Comparison of ENCODE assay signal across 36 cellular contexts in the genomic region with DNA sequence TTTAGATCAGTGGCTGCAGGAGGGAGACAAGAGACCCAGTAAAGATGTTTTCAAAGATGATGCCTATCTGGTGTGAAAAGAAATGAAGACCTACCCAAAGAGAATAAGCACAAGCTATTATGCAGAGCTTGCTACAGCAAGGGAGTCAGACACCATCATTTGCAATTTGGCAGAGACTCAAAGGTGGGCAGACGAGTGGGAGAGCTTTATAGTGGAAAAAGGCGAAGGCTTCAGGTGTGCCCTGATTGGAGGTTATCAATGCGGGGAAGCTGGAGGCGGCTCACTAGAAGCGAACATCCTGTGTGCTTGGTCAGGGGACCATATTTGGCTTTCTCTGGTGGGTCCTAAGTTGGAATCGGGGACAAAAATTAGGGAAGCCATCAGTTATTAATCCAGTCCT.
"Had no signal": no experiment of that assay in that cellular context is flagged by ENCODE, and none has a peak within 500 bp of the region (broad histone marks: within the 10 kb centered on the region; RNA-seq: fewer than 3 reads in every experiment).

No MANE protein-coding gene starts in this region.

- H3K4me3 ChIP-seq: adrenal gland, ascending aorta, body of pancreas, breast epithelium had no signal

- H3K27ac Mint-ChIP-seq: activated naive CD4-positive, alpha-beta T cell treated with anti-CD3 and anti-CD28 coated beads for 36 hours; activated naive CD4-positive, alpha-beta T cell treated with anti-CD3 and anti-CD28 coated beads, Interleukin-2, amount 10 ng/mL, durations not matched to agents 7 days and 5 days; activated naive CD4-positive, alpha-beta T cell treated with anti-CD3 and anti-CD28 coated beads, Interleukin-2, amount 50 U/mL, for 24 hours; activated naive CD4-positive, alpha-beta T cell treated with anti-CD3 and anti-CD28 coated beads, Interleukin-2, amount 50 U/mL, for 72 hours; activated naive CD8-positive, alpha-beta T cell; activated naive CD8-positive, alpha-beta T cell treated with anti-CD3 and anti-CD28 coated beads for 36 hours; activated naive CD8-positive, alpha-beta T cell treated with anti-CD3 and anti-CD28 coated beads, Interleukin-2, amount 10 ng/mL, durations not matched to agents 7 days and 5 days; activated naive CD8-positive, alpha-beta T cell treated with anti-CD3 and anti-CD28 coated beads, Interleukin-2, amount 50 U/mL, for 24 hours; activated T-cell treated with anti-CD3 and anti-CD28 coated beads, Interleukin-2, amount 50 U/mL, for 24 hours; activated T-cell treated with anti-CD3 and anti-CD28 coated beads, Interleukin-2, amount 50 U/mL, for 72 hours; activated T-helper 1 cell treated with anti-CD3 and anti-CD28 coated beads, Interleukin-12 subunit alpha, Interleukin-12 subunit beta, Interleukin-2, Interleukin-4 antibody, amounts not matched to agents 30 ng/mL and 10 ng/mL and 1 ng/mL, durations not matched to agents 14 hours and 24 hours and 36 hours; activated T-helper 17 cell treated with anti-CD3 and anti-CD28 coated beads, Interleukin-2, amount 50 U/mL, for 72 hours; activated T-helper 2 cell treated with anti-CD3 and anti-CD28 coated beads, Interferon-gamma antibody, Interleukin-2, Interleukin-4, amounts not matched to agents 10 μg/mL and 5 μg/mL and 100 μg/mL, durations not matched to agents 14 hours and 24 hours and 36 hours; brain had no signal

- ATAC-seq: activated naive CD4-positive, alpha-beta T cell treated with anti-CD3 and anti-CD28 coated beads, Interleukin-2, amount 50 U/mL, for 72 hours; activated naive CD8-positive, alpha-beta T cell treated with anti-CD3 and anti-CD28 coated beads, Interleukin-2, amount 50 U/mL, for 24 hours; activated T-cell treated with anti-CD3 and anti-CD28 coated beads, Interleukin-2, amount 50 U/mL, for 4 hours; activated T-cell treated with anti-CD3 and anti-CD28 coated beads, Interleukin-2, amount 50 U/mL, for 72 hours; activated T-helper 17 cell treated with anti-CD3 and anti-CD28 coated beads, Interleukin-2, amount 50 U/mL, for 72 hours; body of pancreas had no signal

- DNase-seq: activated effector memory CD4-positive, alpha-beta T cell treated with anti-CD3 and anti-CD28 coated beads, Interleukin-2, amount 50 U/mL, for 16 hours; activated effector memory CD4-positive, alpha-beta T cell treated with Interleukin-2 at 50 U/mL for 16 hours; activated gamma-delta T cell; activated gamma-delta T cell treated with Interleukin-2 at 50 U/mL for 16 hours; activated naive CD4-positive, alpha-beta T cell; activated naive CD4-positive, alpha-beta T cell treated with anti-CD3 and anti-CD28 coated beads for 36 hours; activated naive CD4-positive, alpha-beta T cell treated with anti-CD3 and anti-CD28 coated beads, Interleukin-2, amount 10 ng/mL, durations not matched to agents 7 days and 5 days; activated naive CD4-positive, alpha-beta T cell treated with anti-CD3 and anti-CD28 coated beads, Interleukin-2, amount 50 U/mL, for 16 hours; activated naive CD4-positive, alpha-beta T cell treated with Interleukin-2 at 50 U/mL for 16 hours; activated naive CD8-positive, alpha-beta T cell treated with anti-CD3 and anti-CD28 coated beads for 36 hours; activated naive CD8-positive, alpha-beta T cell treated with anti-CD3 and anti-CD28 coated beads, Interleukin-2, amount 10 ng/mL, durations not matched to agents 7 days and 5 days; activated naive CD8-positive, alpha-beta T cell treated with anti-CD3 and anti-CD28 coated beads, Interleukin-2, amount 50 U/mL, for 24 hours; activated T-cell treated with anti-CD3 and anti-CD28 coated beads, Interleukin-2, amount 50 U/mL, for 1 hour; activated T-cell treated with anti-CD3 and anti-CD28 coated beads, Interleukin-2, amount 50 U/mL, for 24 hours; activated T-cell treated with anti-CD3 and anti-CD28 coated beads, Interleukin-2, amount 50 U/mL, for 4 hours; activated T-cell treated with anti-CD3 and anti-CD28 coated beads, Interleukin-2, amount 50 U/mL, for 48 hours; activated T-cell treated with anti-CD3 and anti-CD28 coated beads, Interleukin-2, amount 50 U/mL, for 72 hours; adrenal gland; amniotic stem cell; amygdala; anterior cingulate cortex; aorta; body of pancreas; brain microvascular endothelial cell; central memory CD4-positive, alpha-beta T cell; cerebellar nuclear complex had no signal

- H3K9me3 Mint-ChIP-seq: activated naive CD4-positive, alpha-beta T cell treated with anti-CD3 and anti-CD28 coated beads for 36 hours; activated naive CD4-positive, alpha-beta T cell treated with anti-CD3 and anti-CD28 coated beads, Interleukin-2, amount 10 ng/mL, durations not matched to agents 7 days and 5 days; activated naive CD4-positive, alpha-beta T cell treated with anti-CD3 and anti-CD28 coated beads, Interleukin-2, amount 50 U/mL, for 72 hours; activated naive CD8-positive, alpha-beta T cell treated with anti-CD3 and anti-CD28 coated beads for 36 hours; activated naive CD8-positive, alpha-beta T cell treated with anti-CD3 and anti-CD28 coated beads, Interleukin-2, amount 10 ng/mL, durations not matched to agents 7 days and 5 days; activated naive CD8-positive, alpha-beta T cell treated with anti-CD3 and anti-CD28 coated beads, Interleukin-2, amount 50 U/mL, for 24 hours; activated T-cell treated with anti-CD3 and anti-CD28 coated beads, Interleukin-2, amount 50 U/mL, for 24 hours; activated T-cell treated with anti-CD3 and anti-CD28 coated beads, Interleukin-2, amount 50 U/mL, for 4 hours; activated T-cell treated with anti-CD3 and anti-CD28 coated beads, Interleukin-2, amount 50 U/mL, for 72 hours; activated T-helper 1 cell treated with anti-CD3 and anti-CD28 coated beads, Interleukin-12 subunit alpha, Interleukin-12 subunit beta, Interleukin-2, Interleukin-4 antibody, amounts not matched to agents 30 ng/mL and 10 ng/mL and 1 ng/mL, durations not matched to agents 14 hours and 24 hours and 36 hours; activated T-helper 17 cell treated with anti-CD3 and anti-CD28 coated beads, Interleukin-2, amount 50 U/mL, for 72 hours; activated T-helper 2 cell treated with anti-CD3 and anti-CD28 coated beads, Interferon-gamma antibody, Interleukin-2, Interleukin-4, amounts not matched to agents 10 μg/mL and 5 μg/mL and 100 μg/mL, durations not matched to agents 14 hours and 24 hours and 36 hours; central memory CD8-positive, alpha-beta T cell had no signal

- H3K4me1 Mint-ChIP-seq: activated naive CD4-positive, alpha-beta T cell treated with anti-CD3 and anti-CD28 coated beads, Interleukin-2, amount 10 ng/mL, durations not matched to agents 7 days and 5 days; activated naive CD8-positive, alpha-beta T cell treated with anti-CD3 and anti-CD28 coated beads for 36 hours; activated naive CD8-positive, alpha-beta T cell treated with anti-CD3 and anti-CD28 coated beads, Interleukin-2, amount 10 ng/mL, durations not matched to agents 7 days and 5 days; activated naive CD8-positive, alpha-beta T cell treated with anti-CD3 and anti-CD28 coated beads, Interleukin-2, amount 50 U/mL, for 24 hours; activated T-helper 17 cell treated with anti-CD3 and anti-CD28 coated beads, Interleukin-2, amount 50 U/mL, for 72 hours; central memory CD8-positive, alpha-beta T cell had no signal

- H3K36me3 ChIP-seq: adrenal gland, brain microvascular endothelial cell, breast epithelium had no signal

- H3K27me3 ChIP-seq: adrenal gland, ascending aorta, body of pancreas, brain microvascular endothelial cell, breast epithelium had no signal

- H3K27me3 Mint-ChIP-seq: activated naive CD4-positive, alpha-beta T cell treated with anti-CD3 and anti-CD28 coated beads, Interleukin-2, amount 10 ng/mL, durations not matched to agents 7 days and 5 days; activated naive CD4-positive, alpha-beta T cell treated with anti-CD3 and anti-CD28 coated beads, Interleukin-2, amount 50 U/mL, for 24 hours; activated naive CD8-positive, alpha-beta T cell; activated naive CD8-positive, alpha-beta T cell treated with anti-CD3 and anti-CD28 coated beads for 36 hours; activated naive CD8-positive, alpha-beta T cell treated with anti-CD3 and anti-CD28 coated beads, Interleukin-2, amount 10 ng/mL, durations not matched to agents 7 days and 5 days; activated naive CD8-positive, alpha-beta T cell treated with anti-CD3 and anti-CD28 coated beads, Interleukin-2, amount 50 U/mL, for 24 hours; activated T-cell treated with anti-CD3 and anti-CD28 coated beads, Interleukin-2, amount 50 U/mL, for 24 hours; activated T-helper 17 cell treated with anti-CD3 and anti-CD28 coated beads, Interleukin-2, amount 50 U/mL, for 72 hours; central memory CD8-positive, alpha-beta T cell had no signal

- H3K4me3 Mint-ChIP-seq: activated naive CD4-positive, alpha-beta T cell treated with anti-CD3 and anti-CD28 coated beads for 36 hours; activated naive CD4-positive, alpha-beta T cell treated with anti-CD3 and anti-CD28 coated beads, Interleukin-2, amount 10 ng/mL, durations not matched to agents 7 days and 5 days; activated naive CD4-positive, alpha-beta T cell treated with anti-CD3 and anti-CD28 coated beads, Interleukin-2, amount 50 U/mL, for 24 hours; activated naive CD8-positive, alpha-beta T cell; activated naive CD8-positive, alpha-beta T cell treated with anti-CD3 and anti-CD28 coated beads for 36 hours; activated naive CD8-positive, alpha-beta T cell treated with anti-CD3 and anti-CD28 coated beads, Interleukin-2, amount 10 ng/mL, durations not matched to agents 7 days and 5 days; activated naive CD8-positive, alpha-beta T cell treated with anti-CD3 and anti-CD28 coated beads, Interleukin-2, amount 50 U/mL, for 24 hours; activated T-cell treated with anti-CD3 and anti-CD28 coated beads, Interleukin-2, amount 50 U/mL, for 24 hours; activated T-cell treated with anti-CD3 and anti-CD28 coated beads, Interleukin-2, amount 50 U/mL, for 4 hours; activated T-cell treated with anti-CD3 and anti-CD28 coated beads, Interleukin-2, amount 50 U/mL, for 72 hours; activated T-helper 1 cell treated with anti-CD3 and anti-CD28 coated beads, Interleukin-12 subunit alpha, Interleukin-12 subunit beta, Interleukin-2, Interleukin-4 antibody, amounts not matched to agents 30 ng/mL and 10 ng/mL and 1 ng/mL, durations not matched to agents 14 hours and 24 hours and 36 hours; activated T-helper 17 cell treated with anti-CD3 and anti-CD28 coated beads, Interleukin-2, amount 50 U/mL, for 72 hours; brain; central memory CD8-positive, alpha-beta T cell had no signal

- H3K27ac ChIP-seq: adrenal gland, ascending aorta, body of pancreas, brain microvascular endothelial cell, breast epithelium had no signal

- H3K9me3 ChIP-seq: adrenal gland, ascending aorta, body of pancreas, breast epithelium had no signal

- H3K4me1 ChIP-seq: ascending aorta, body of pancreas, breast epithelium had no signal
